13 cellular contexts compared by ENCODE assay signal in genomic region chr6:16043171-16044142, GRCh38.
DNase-seq lines count a peak whose midpoint lies in the region; ATAC-seq and TF ChIP-seq lines count a peak whose summit lies in the region.
"Had no signal": no experiment of that assay in that cellular context is flagged by ENCODE, and none has a peak within 500 bp of the region (broad histone marks: within the 10 kb centered on the region; RNA-seq: fewer than 3 reads in every experiment).

No MANE protein-coding gene starts in this region.

- peak; percentile 42 for DNase-seq in GM10266 (ENCODE audit: extremely low spot score)
- DNase-seq in dermis blood vessel endothelial cell: peak; percentile 9
- DNase-seq in stimulated activated naive CD4-positive, alpha-beta T cell (lab: John Stamatoyannopoulos, UW): no peak
- DNase-seq in natural killer cell: no peak
- no peak for DNase-seq in activated naive CD8-positive, alpha-beta T cell treated with anti-CD3 and anti-CD28 coated beads, Interleukin-2, amount 50 U/mL, for 24 hours
- DNase-seq: activated CD4-positive, alpha-beta memory T cell treated with anti-CD3 and anti-CD28 coated beads for 36 hours; amniotic stem cell; BE2C; NCI-H1694 treated with DMSO at 0.1 percent for 48 hours; SHP77 treated with DMSO at 0.1 percent for 48 hours had no signal

- no peak overlapping the region for H3K27ac Mint-ChIP-seq in natural killer cell
- no peak overlapping the region for H3K27ac Mint-ChIP-seq in activated naive CD8-positive, alpha-beta T cell treated with anti-CD3 and anti-CD28 coated beads, Interleukin-2, amount 50 U/mL, for 24 hours
- H3K27ac Mint-ChIP-seq: activated CD4-positive, alpha-beta memory T cell treated with anti-CD3 and anti-CD28 coated beads for 36 hours had no signal

- intact Hi-C loops in natural killer cell (cut with micrococcal nuclease): no loop called here

- ATAC-seq in GM19452 (IDR thresholded peaks at IDR 0.05; ENCODE audit: unreplicated experiment) (peak; percentile 72), HG03139 (IDR thresholded peaks at IDR 0.05; ENCODE audit: unreplicated experiment) (peak; percentile 73), natural killer cell (no peak), HG02571 (IDR thresholded peaks at IDR 0.05; ENCODE audit: unreplicated experiment) (no peak)
- no peak for ATAC-seq in activated naive CD8-positive, alpha-beta T cell treated with anti-CD3 and anti-CD28 coated beads, Interleukin-2, amount 50 U/mL, for 24 hours

- TF ChIP-seq CTCF in GM10266 (IDR thresholded peaks at IDR 0.05; ENCODE audit: control insufficient read depth, insufficient read depth, low read depth, missing control alignments) (no peak), natural killer cell (IDR thresholded peaks at IDR 0.05) (no peak)

- no peak overlapping the region for H3K4me3 Mint-ChIP-seq in natural killer cell
- H3K4me3 Mint-ChIP-seq in activated naive CD8-positive, alpha-beta T cell treated with anti-CD3 and anti-CD28 coated beads, Interleukin-2, amount 50 U/mL, for 24 hours: no peak overlapping the region
- H3K4me3 Mint-ChIP-seq: activated CD4-positive, alpha-beta memory T cell treated with anti-CD3 and anti-CD28 coated beads for 36 hours had no signal

- H3K4me1 Mint-ChIP-seq in natural killer cell: no peaks in the 10 kb centered on the region
- H3K4me1 Mint-ChIP-seq in activated naive CD8-positive, alpha-beta T cell treated with anti-CD3 and anti-CD28 coated beads, Interleukin-2, amount 50 U/mL, for 24 hours: peaks cover 2% of the 10 kb centered on the region

- no peaks in the 10 kb centered on the region for H3K9me3 Mint-ChIP-seq in natural killer cell
- peaks cover under 1% of the 10 kb centered on the region for H3K9me3 Mint-ChIP-seq in activated naive CD8-positive, alpha-beta T cell treated with anti-CD3 and anti-CD28 coated beads, Interleukin-2, amount 50 U/mL, for 24 hours
- H3K9me3 Mint-ChIP-seq: activated CD4-positive, alpha-beta memory T cell treated with anti-CD3 and anti-CD28 coated beads for 36 hours had no signal

- no peaks in the 10 kb centered on the region for H3K27me3 Mint-ChIP-seq in natural killer cell (ENCODE audit: low read depth in 2 of 2)
- H3K27me3 Mint-ChIP-seq in activated naive CD8-positive, alpha-beta T cell treated with anti-CD3 and anti-CD28 coated beads, Interleukin-2, amount 50 U/mL, for 24 hours: peaks cover 2% of the 10 kb centered on the region

- no peaks in the 10 kb centered on the region for H3K36me3 Mint-ChIP-seq in natural killer cell
- H3K36me3 Mint-ChIP-seq in activated naive CD8-positive, alpha-beta T cell treated with anti-CD3 and anti-CD28 coated beads, Interleukin-2, amount 50 U/mL, for 24 hours (ENCODE audit: low read depth): no peaks in the 10 kb centered on the region
- H3K36me3 Mint-ChIP-seq: activated CD4-positive, alpha-beta memory T cell treated with anti-CD3 and anti-CD28 coated beads for 36 hours had no signal

Comparison
In these comparisons a context has a peak if more than half of its experiments do, and no peak if none do; other contexts are left out.
1. DNase-seq: peak in GM10266 (single experiment) and dermis blood vessel endothelial cell (single experiment); none in stimulated activated naive CD4-positive, alpha-beta T cell (0 of 6), natural killer cell (single experiment) and activated naive CD8-positive, alpha-beta T cell treated with anti-CD3 and anti-CD28 coated beads, Interleukin-2, amount 50 U/mL, for 24 hours (single experiment).
2. ATAC-seq: peak in GM19452 (single experiment) and HG03139 (single experiment); none in natural killer cell (0 of 3), HG02571 (single experiment) and activated naive CD8-positive, alpha-beta T cell treated with anti-CD3 and anti-CD28 coated beads, Interleukin-2, amount 50 U/mL, for 24 hours (single experiment).